In genomic region chr3:182618085-182618732, GRCh38 we compare ENCODE assay signal across 9 cellular contexts.
DNase-seq lines count a peak whose midpoint lies in the region; ATAC-seq, FAIRE-seq and TF ChIP-seq lines count a peak whose summit lies in the region.
"Had no signal": no experiment of that assay in that cellular context is flagged by ENCODE, and none has a peak within 500 bp of the region (broad histone marks: within the 10 kb centered on the region; RNA-seq: fewer than 3 reads in every experiment).

No MANE protein-coding gene starts in this region.

- ATAC-seq in lower lobe of right lung (no peak), HG03175 (IDR thresholded peaks at IDR 0.05; ENCODE audit: unreplicated experiment) (no peak)

- no peaks in the 10 kb centered on the region for H3K36me3 Mint-ChIP-seq in astrocyte (ENCODE audit: low read depth, unreplicated experiment)

- H3K79me2 ChIP-seq in astrocyte (ENCODE audit: insufficient read depth, low read length), result no peaks in the 10 kb centered on the region

- no peak for DNase-seq in GM10248 (ENCODE audit: extremely low spot score)
- peak; percentile 26 for DNase-seq in NCI-H1694 (lab: John Stamatoyannopoulos, UW)
- DNase-seq in astrocyte (ENCODE audit: low read depth), result peak; percentile 39
- no peak for DNase-seq in lower lobe of right lung
- DNase-seq in NCI-H1048 (lab: John Stamatoyannopoulos, UW), result no peak
- no peak for DNase-seq in activated T-cell treated with anti-CD3 and anti-CD28 coated beads, Interleukin-2, amount 50 U/mL, for 48 hours
- DNase-seq in cardiac septum (ENCODE audit: low spot score), result no peak

- no peak overlapping the region for H3K4me3 Mint-ChIP-seq in astrocyte (ENCODE audit: unreplicated experiment)

- peaks cover 4% of the 10 kb centered on the region for H3K4me1 ChIP-seq in astrocyte (ENCODE audit: insufficient read depth, low read length)
- H3K4me1 ChIP-seq in lower lobe of right lung, result no peaks in the 10 kb centered on the region

- H2AFZ ChIP-seq in astrocyte (ENCODE audit: low read depth, low read length), result no peak overlapping the region

- peaks cover 4% of the 10 kb centered on the region for H3K27me3 Mint-ChIP-seq in astrocyte (ENCODE audit: low read depth, unreplicated experiment)

- POLR2A ChIA-PET in GM10248 (lab: Yijun Ruan, JAX), result no interaction called here

- H3K4me1 Mint-ChIP-seq in astrocyte (ENCODE audit: low read depth, unreplicated experiment), result peaks cover 2% of the 10 kb centered on the region

- no peak overlapping the region for H3K9ac ChIP-seq in astrocyte (ENCODE audit: low read length)

- no peaks in the 10 kb centered on the region for H3K9me3 Mint-ChIP-seq in astrocyte (ENCODE audit: unreplicated experiment)

- H3K27me3 ChIP-seq in astrocyte (ENCODE audit: insufficient read depth, low read length) (no peaks in the 10 kb centered on the region), lower lobe of right lung (ENCODE audit: low read depth) (no peaks in the 10 kb centered on the region)

- no peak overlapping the region for H3K4me2 ChIP-seq in astrocyte (ENCODE audit: low read length)

- no peak overlapping the region for H3K27ac ChIP-seq in astrocyte (ENCODE audit: low read depth, low read length)
- H3K27ac ChIP-seq in lower lobe of right lung, result no peak overlapping the region

- TF ChIP-seq CTCF in GM10248 (IDR thresholded peaks at IDR 0.05; ENCODE audit: control extremely low read depth, extremely low read depth, low read depth, missing control alignments) (peak; percentile 57), astrocyte (IDR thresholded peaks at IDR 0.05; ENCODE audit: insufficient read depth, low read depth, low read length) (peak; percentile 66), lower lobe of right lung (IDR thresholded peaks at IDR 0.05) (peak; percentile 27)

- H3K36me3 ChIP-seq in astrocyte (ENCODE audit: insufficient read depth, low read length) (no peaks in the 10 kb centered on the region), lower lobe of right lung (no peaks in the 10 kb centered on the region)

- no peaks in the 10 kb centered on the region for H3K9me3 ChIP-seq in astrocyte (ENCODE audit: insufficient read depth, low read depth, low read length)
- no peaks in the 10 kb centered on the region for H3K9me3 ChIP-seq in lower lobe of right lung

- no peak overlapping the region for H3K4me3 ChIP-seq in astrocyte (ENCODE audit: insufficient read depth, low read depth, low read length)
- H3K4me3 ChIP-seq in lower lobe of right lung, result no peak overlapping the region

- no peaks in the 10 kb centered on the region for H4K20me1 ChIP-seq in astrocyte (ENCODE audit: insufficient read depth, low read length)

- FAIRE-seq in astrocyte (lab: Jason Lieb, UNC), result no peak
- FAIRE-seq: endometrium had no signal

- no peak overlapping the region for H3K27ac Mint-ChIP-seq in astrocyte (ENCODE audit: unreplicated experiment)

- CTCF ChIA-PET in GM10248 (lab: Yijun Ruan, JAX), result interaction anchor here (1.0 to 1.3 kb wide), 3 partner anchors 12 to 909 kb away, joined by 3 to 6 read pairs (median 3); no protein-coding TSS in a partner anchor

- intact Hi-C loops in lower lobe of right lung (cut with DNase I) (no loop called here), cardiac septum (cut with DNase I) (loop anchor here (10.0 kb wide), 1 partner anchor 903 kb away; the partner anchor contains the start of gene SOX2)

Comparison
In these comparisons a context has a peak if more than half of its experiments do, and no peak if none do; other contexts are left out.
1. DNase-seq: peak in NCI-H1694 (single experiment) and astrocyte (single experiment); none in GM10248 (single experiment), lower lobe of right lung (single experiment), NCI-H1048 (single experiment), activated T-cell treated with anti-CD3 and anti-CD28 coated beads, Interleukin-2, amount 50 U/mL, for 48 hours (0 of 2) and cardiac septum (single experiment).
2. Peak in every context shown above with its lines, with median percentiles within 50 percentile points of each other: CTCF ChIP-seq.